Comparison of ENCODE assay signal across 1 cellular context in the genomic region with DNA sequence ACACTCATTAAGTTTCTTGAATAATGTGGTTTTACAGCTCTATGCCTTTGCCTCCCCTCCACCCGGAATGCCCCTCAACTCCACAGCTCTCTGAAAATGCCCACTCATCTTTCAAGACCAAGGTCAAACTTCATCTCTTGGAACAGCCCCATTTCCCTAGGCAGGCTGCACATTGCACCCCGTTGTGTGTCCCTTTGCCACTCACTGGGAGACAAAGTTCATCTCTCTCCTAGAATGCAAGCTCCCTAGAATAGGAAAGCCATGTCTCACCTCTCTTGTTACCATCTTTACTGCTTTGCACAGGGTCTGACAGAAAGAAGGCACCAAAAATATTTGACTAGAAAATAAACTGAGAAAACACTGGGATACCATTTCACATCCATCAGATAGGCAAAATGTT.
TF ChIP-seq lines count a peak whose summit lies in the region.

No MANE protein-coding gene starts in this region.

TF ChIP-seq in liver, 16 proteins besides CTCF, POLR2A, EP300 and RAD21 (continued from another document):
- TF ChIP-seq, protein P1, sequence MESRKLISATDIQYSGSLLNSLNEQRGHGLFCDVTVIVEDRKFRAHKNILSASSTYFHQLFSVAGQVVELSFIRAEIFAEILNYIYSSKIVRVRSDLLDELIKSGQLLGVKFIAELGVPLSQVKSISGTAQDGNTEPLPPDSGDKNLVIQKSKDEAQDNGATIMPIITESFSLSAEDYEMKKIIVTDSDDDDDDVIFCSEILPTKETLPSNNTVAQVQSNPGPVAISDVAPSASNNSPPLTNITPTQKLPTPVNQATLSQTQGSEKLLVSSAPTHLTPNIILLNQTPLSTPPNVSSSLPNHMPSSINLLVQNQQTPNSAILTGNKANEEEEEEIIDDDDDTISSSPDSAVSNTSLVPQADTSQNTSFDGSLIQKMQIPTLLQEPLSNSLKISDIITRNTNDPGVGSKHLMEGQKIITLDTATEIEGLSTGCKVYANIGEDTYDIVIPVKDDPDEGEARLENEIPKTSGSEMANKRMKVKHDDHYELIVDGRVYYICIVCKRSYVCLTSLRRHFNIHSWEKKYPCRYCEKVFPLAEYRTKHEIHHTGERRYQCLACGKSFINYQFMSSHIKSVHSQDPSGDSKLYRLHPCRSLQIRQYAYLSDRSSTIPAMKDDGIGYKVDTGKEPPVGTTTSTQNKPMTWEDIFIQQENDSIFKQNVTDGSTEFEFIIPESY (IDR thresholded peaks at IDR 0.05), result no peak
- TF ChIP-seq HNF4A (conservative IDR thresholded peaks at IDR 0.05) (peak; percentile 53 to 87), GABPA (IDR thresholded peaks at IDR 0.05 in 1 of 2, conservative IDR thresholded peaks at IDR 0.05 in 1 of 2) (no peak), FOXA1 (IDR thresholded peaks at IDR 0.05) (no peak), YY1 (IDR thresholded peaks at IDR 0.05) (no peak), NR2F2 (IDR thresholded peaks at IDR 0.05) (no peak), HNF4G (IDR thresholded peaks at IDR 0.05) (peak; percentile 40), RXRA (IDR thresholded peaks at IDR 0.05) (peak in 1 of 2 donors; percentile 12)
- TF ChIP-seq, protein P2, sequence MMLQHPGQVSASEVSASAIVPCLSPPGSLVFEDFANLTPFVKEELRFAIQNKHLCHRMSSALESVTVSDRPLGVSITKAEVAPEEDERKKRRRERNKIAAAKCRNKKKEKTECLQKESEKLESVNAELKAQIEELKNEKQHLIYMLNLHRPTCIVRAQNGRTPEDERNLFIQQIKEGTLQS (IDR thresholded peaks at IDR 0.05), result no peak
- TF ChIP-seq, protein P3, sequence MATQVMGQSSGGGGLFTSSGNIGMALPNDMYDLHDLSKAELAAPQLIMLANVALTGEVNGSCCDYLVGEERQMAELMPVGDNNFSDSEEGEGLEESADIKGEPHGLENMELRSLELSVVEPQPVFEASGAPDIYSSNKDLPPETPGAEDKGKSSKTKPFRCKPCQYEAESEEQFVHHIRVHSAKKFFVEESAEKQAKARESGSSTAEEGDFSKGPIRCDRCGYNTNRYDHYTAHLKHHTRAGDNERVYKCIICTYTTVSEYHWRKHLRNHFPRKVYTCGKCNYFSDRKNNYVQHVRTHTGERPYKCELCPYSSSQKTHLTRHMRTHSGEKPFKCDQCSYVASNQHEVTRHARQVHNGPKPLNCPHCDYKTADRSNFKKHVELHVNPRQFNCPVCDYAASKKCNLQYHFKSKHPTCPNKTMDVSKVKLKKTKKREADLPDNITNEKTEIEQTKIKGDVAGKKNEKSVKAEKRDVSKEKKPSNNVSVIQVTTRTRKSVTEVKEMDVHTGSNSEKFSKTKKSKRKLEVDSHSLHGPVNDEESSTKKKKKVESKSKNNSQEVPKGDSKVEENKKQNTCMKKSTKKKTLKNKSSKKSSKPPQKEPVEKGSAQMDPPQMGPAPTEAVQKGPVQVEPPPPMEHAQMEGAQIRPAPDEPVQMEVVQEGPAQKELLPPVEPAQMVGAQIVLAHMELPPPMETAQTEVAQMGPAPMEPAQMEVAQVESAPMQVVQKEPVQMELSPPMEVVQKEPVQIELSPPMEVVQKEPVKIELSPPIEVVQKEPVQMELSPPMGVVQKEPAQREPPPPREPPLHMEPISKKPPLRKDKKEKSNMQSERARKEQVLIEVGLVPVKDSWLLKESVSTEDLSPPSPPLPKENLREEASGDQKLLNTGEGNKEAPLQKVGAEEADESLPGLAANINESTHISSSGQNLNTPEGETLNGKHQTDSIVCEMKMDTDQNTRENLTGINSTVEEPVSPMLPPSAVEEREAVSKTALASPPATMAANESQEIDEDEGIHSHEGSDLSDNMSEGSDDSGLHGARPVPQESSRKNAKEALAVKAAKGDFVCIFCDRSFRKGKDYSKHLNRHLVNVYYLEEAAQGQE (IDR thresholded peaks at IDR 0.05), result no peak
